19 cellular contexts compared by ENCODE assay signal in genomic region chr5:41115281-41115680, GRCh38. TPM values are rescaled to one million over a fixed set of nuclear protein-coding genes. Genes with fewer than 3 reads are reported as not detected.
DNase-seq lines count a peak whose midpoint lies in the region; ATAC-seq and TF ChIP-seq lines count a peak whose summit lies in the region.
"Had no signal": no experiment of that assay in that cellular context is flagged by ENCODE, and none has a peak within 500 bp of the region (broad histone marks: within the 10 kb centered on the region; RNA-seq: fewer than 3 reads in every experiment).

No MANE protein-coding gene starts in this region.

- H3K9ac ChIP-seq in fibroblast of lung (ENCODE audit: insufficient read depth, low read length), result no peak overlapping the region
- H3K9ac ChIP-seq: BLaER1 treated with 17β-estradiol and CSF1 and Interleukin-3, amounts not matched to agents 10 nM and 100 nM had no signal

- H2AFZ ChIP-seq in fibroblast of lung (ENCODE audit: low read length), result no peak overlapping the region

- H3K36me3 ChIP-seq in BJ (ENCODE audit: control insufficient read depth, insufficient read depth, low read length) (no peaks in the 10 kb centered on the region), SJSA1 (no peaks in the 10 kb centered on the region), fibroblast of lung (ENCODE audit: control insufficient read depth, insufficient read depth, low read length) (no peaks in the 10 kb centered on the region)
- H3K36me3 ChIP-seq: BLaER1 treated with 17β-estradiol and CSF1 and Interleukin-3, amounts not matched to agents 10 nM and 100 nM; colonic mucosa; lower lobe of right lung had no signal

- no peak for TF ChIP-seq CTCF in BJ (IDR thresholded peaks at IDR 0.05; ENCODE audit: insufficient read depth, low read depth, low read length)
- TF ChIP-seq CTCF in fibroblast of lung (conservative IDR thresholded peaks at IDR 0.05 in 1 of 2, IDR thresholded peaks at IDR 0.05 in 1 of 2; ENCODE audit: low read depth in 1 of 2, low read length in 2 of 2), result no peak

- H3K27me3 ChIP-seq in BJ (ENCODE audit: control insufficient read depth, insufficient read depth, low read length) (no peaks in the 10 kb centered on the region), SJSA1 (replicated peaks) (no peaks in the 10 kb centered on the region), fibroblast of lung (ENCODE audit: control insufficient read depth, insufficient read depth, low read length) (no peaks in the 10 kb centered on the region)
- H3K27me3 ChIP-seq: BLaER1 treated with 17β-estradiol and CSF1 and Interleukin-3, amounts not matched to agents 10 nM and 100 nM; colonic mucosa had no signal

- POLR2A ChIA-PET in BJ (lab: Charles Lee), result interaction anchor here (0.7 kb wide), 1 partner anchor 16 kb away, joined by 3 read pairs; no protein-coding TSS in a partner anchor

- no peaks in the 10 kb centered on the region for H3K79me2 ChIP-seq in fibroblast of lung (ENCODE audit: control insufficient read depth, insufficient read depth, low read length)

- no peaks in the 10 kb centered on the region for H3K4me1 ChIP-seq in SJSA1 (replicated peaks)
- H3K4me1 ChIP-seq in fibroblast of lung (ENCODE audit: control insufficient read depth, extremely low read depth, insufficient read depth, low read length), result no peaks in the 10 kb centered on the region
- H3K4me1 ChIP-seq: BLaER1 treated with 17β-estradiol and CSF1 and Interleukin-3, amounts not matched to agents 10 nM and 100 nM; colonic mucosa; lower lobe of right lung had no signal

- H4K20me1 ChIP-seq in fibroblast of lung (ENCODE audit: control insufficient read depth, extremely low read depth, insufficient read depth, low read length), result no peaks in the 10 kb centered on the region
- H4K20me1 ChIP-seq: BLaER1 treated with 17β-estradiol and CSF1 and Interleukin-3, amounts not matched to agents 10 nM and 100 nM had no signal

- CTCF ChIA-PET in BJ (lab: Yijun Ruan, JAX), result interaction anchor here (1.1 to 1.6 kb wide), 2 partner anchors 10 to 211 kb away, joined by 3 read pairs; no protein-coding TSS in a partner anchor

- ATAC-seq in left ventricle myocardium superior (no peak), GM19351 (IDR thresholded peaks at IDR 0.05; ENCODE audit: unreplicated experiment) (no peak)
- ATAC-seq: lower lobe of right lung, right cardiac atrium had no signal

- DNase-seq in BJ (ENCODE audit: low read depth) (peak; percentile 74), SJSA1 (ENCODE audit: low read depth in 1 of 2, low spot score in 2 of 2) (peak in 1 of 2 experiments; percentile 14), fibroblast of lung (ENCODE audit: low read depth in 2 of 2) (peak; percentile 71 to 84), renal cortical epithelial cell (ENCODE audit: low read depth) (peak; percentile 1), left ventricle myocardium superior (no peak), NOMO-1 treated with DMSO at 0.1 percent for 48 hours (lab: John Stamatoyannopoulos, UW; ENCODE audit: unreplicated experiment) (no peak)
- DNase-seq in stimulated activated CD4-positive, alpha-beta T cell treated with anti-CD3 and anti-CD28 coated beads, Interleukin-12 subunit alpha, Interleukin-12 subunit beta, amount 100 ng/mL, for 4 hours, result no peak
- DNase-seq: activated CD4-positive, alpha-beta T cell treated with anti-CD3 and anti-CD28 coated beads for 48 hours; activated naive CD8-positive, alpha-beta T cell treated with anti-CD3 and anti-CD28 coated beads, Interleukin-2, amount 10 ng/mL, durations not matched to agents 7 days and 5 days; colonic mucosa; erythroblast; lower lobe of right lung; NCI-H1105; NK-92 treated with Interleukin-12 subunit alpha and Interleukin-12 subunit beta, amount 100 ng/mL, for 24 hours; right cardiac atrium; SHP77 treated with DMSO at 0.1 percent for 48 hours; stimulated activated CD4-positive, alpha-beta T cell treated with anti-CD3 and anti-CD28 coated beads, Interleukin-4, amount 100 ng/mL, for 1 hour had no signal

- no peak overlapping the region for H3K4me2 ChIP-seq in fibroblast of lung (ENCODE audit: extremely low read depth, insufficient read depth, low read length)
- H3K4me2 ChIP-seq: BLaER1 treated with 17β-estradiol and CSF1 and Interleukin-3, amounts not matched to agents 10 nM and 100 nM had no signal

- H3K4me3 ChIP-seq in BJ (ENCODE audit: low read depth, low read length) (no peak overlapping the region), SJSA1 (no peak overlapping the region), fibroblast of lung (replicated peaks in 1 of 4; ENCODE audit: control extremely low read depth in 1 of 4, insufficient read depth in 1 of 4, low read depth in 3 of 4, low read length in 4 of 4) (no peak overlapping the region)
- H3K4me3 ChIP-seq: BLaER1 treated with 17β-estradiol and CSF1 and Interleukin-3, amounts not matched to agents 10 nM and 100 nM; colonic mucosa; lower lobe of right lung had no signal

- H3K27ac ChIP-seq in SJSA1, result 0 out of 2 replicates have a peak overlapping the region, but pooled peaks have one; percentile 18
- peak overlapping the region; percentile 8 for H3K27ac ChIP-seq in fibroblast of lung (ENCODE audit: insufficient read depth, low read length)
- H3K27ac ChIP-seq: BLaER1 treated with 17β-estradiol and CSF1 and Interleukin-3, amounts not matched to agents 10 nM and 100 nM; colonic mucosa; lower lobe of right lung had no signal

- intact Hi-C loops in left ventricle myocardium superior (cut with micrococcal nuclease), result no loop called here

- H3K9me3 ChIP-seq in SJSA1 (replicated peaks) (no peaks in the 10 kb centered on the region), fibroblast of lung (ENCODE audit: control insufficient read depth, insufficient read depth, low read depth, low read length) (no peaks in the 10 kb centered on the region)
- H3K9me3 ChIP-seq: BLaER1 treated with 17β-estradiol and CSF1 and Interleukin-3, amounts not matched to agents 10 nM and 100 nM; colonic mucosa; lower lobe of right lung had no signal

RNA-seq across cellular contexts. Expression of gene MROH2B, which starts 44.1 kb away (rescaled TPM):
- not detected in 2 replicates for polyA plus RNA-seq in BJ (2011; rRNA removed)
- polyA minus RNA-seq in BJ (2011; rRNA and poly(A)+ RNA removed), result not detected in 2 replicates
- not detected in 2 replicates for total RNA-seq in SJSA1 (2014; rRNA removed; shearing (Covaris generic))
- not detected in 2 replicates for total RNA-seq in fibroblast of lung
- polyA plus RNA-seq in fibroblast of lung, result not detected in 2 replicates
- not detected in 2 replicates for polyA plus RNA-seq in fibroblast of lung (2012)
- not detected in 2 replicates for polyA minus RNA-seq in fibroblast of lung (ENCODE audit: low replicate concordance)
- not detected in 2 replicates for total RNA-seq in renal cortical epithelial cell
- total RNA-seq in left ventricle myocardium superior, result not detected
- total RNA-seq: activated naive CD8-positive, alpha-beta T cell treated with anti-CD3 and anti-CD28 coated beads, Interleukin-2, amount 10 ng/mL, durations not matched to agents 7 days and 5 days; colonic mucosa; lower lobe of right lung; right cardiac atrium had no signal
- polyA plus RNA-seq: right cardiac atrium had no signal

Comparison
In these comparisons a context has a peak if more than half of its experiments do, and no peak if none do; other contexts are left out.
1. DNase-seq: peak in BJ (single experiment), fibroblast of lung (2 of 2) and renal cortical epithelial cell (single experiment); none in left ventricle myocardium superior (single experiment), NOMO-1 treated with DMSO at 0.1 percent for 48 hours (single experiment) and stimulated activated CD4-positive, alpha-beta T cell treated with anti-CD3 and anti-CD28 coated beads, Interleukin-12 subunit alpha, Interleukin-12 subunit beta, amount 100 ng/mL, for 4 hours (single experiment).